Comparison of ENCODE assay signal across 29 cellular contexts in genomic region chr4:78069309-78069708, GRCh38. TPM values are rescaled to one million over a fixed set of nuclear protein-coding genes. Genes with fewer than 3 reads are reported as not detected.
"Had no signal": no experiment of that assay in that cellular context is flagged by ENCODE, and none has a peak within 500 bp of the region (broad histone marks: within the 10 kb centered on the region; RNA-seq: fewer than 3 reads in every experiment).

No MANE protein-coding gene starts in this region.

- H3K9me3 Mint-ChIP-seq: activated B cell treated with CpG ODN at 0.5 μM for 24 hours; activated CD8-positive, alpha-beta T cell treated with anti-CD3 and anti-CD28 coated beads for 36 hours; activated naive CD4-positive, alpha-beta T cell treated with anti-CD3 and anti-CD28 coated beads for 36 hours; activated naive CD4-positive, alpha-beta T cell treated with anti-CD3 and anti-CD28 coated beads, Interleukin-2, amount 50 U/mL, for 24 hours; activated naive CD8-positive, alpha-beta T cell treated with anti-CD3 and anti-CD28 coated beads for 36 hours; activated naive CD8-positive, alpha-beta T cell treated with anti-CD3 and anti-CD28 coated beads, Interleukin-2, amount 50 U/mL, for 24 hours; activated T-helper 1 cell treated with anti-CD3 and anti-CD28 coated beads, Interleukin-12 subunit alpha, Interleukin-12 subunit beta, Interleukin-2, Interleukin-4 antibody, amounts not matched to agents 30 ng/mL and 10 ng/mL and 1 ng/mL, durations not matched to agents 14 hours and 24 hours and 36 hours; activated T-helper 2 cell treated with anti-CD3 and anti-CD28 coated beads, Interferon-gamma antibody, Interleukin-2, Interleukin-4, amounts not matched to agents 10 μg/mL and 5 μg/mL and 100 μg/mL, durations not matched to agents 14 hours and 24 hours and 36 hours had no signal

- H3K4me3 ChIP-seq: adrenal gland, body of pancreas, colonic mucosa, heart left ventricle had no signal

- H3K4me1 ChIP-seq: adrenal gland, body of pancreas, colonic mucosa, heart left ventricle had no signal

- ATAC-seq: activated CD4-positive, CD25-positive, alpha-beta regulatory T cell treated with anti-CD3 and anti-CD28 coated beads, Interleukin-2, amount 50 U/mL, for 24 hours; activated CD8-positive, alpha-beta T cell treated with anti-CD3 and anti-CD28 coated beads for 36 hours; activated naive CD8-positive, alpha-beta T cell treated with anti-CD3 and anti-CD28 coated beads, Interleukin-2, amount 50 U/mL, for 24 hours; body of pancreas; esophagus mucosa; heart left ventricle had no signal

- H3K36me3 ChIP-seq: adrenal gland, colonic mucosa, heart left ventricle had no signal

- H3K27ac ChIP-seq: adrenal gland, body of pancreas, colonic mucosa, heart left ventricle, VCaP had no signal

- H3K36me3 Mint-ChIP-seq: activated naive CD4-positive, alpha-beta T cell treated with anti-CD3 and anti-CD28 coated beads, Interleukin-2, amount 50 U/mL, for 24 hours; activated naive CD8-positive, alpha-beta T cell treated with anti-CD3 and anti-CD28 coated beads for 36 hours had no signal

- H3K27ac Mint-ChIP-seq: activated B cell treated with CpG ODN at 0.5 μM for 24 hours; activated CD8-positive, alpha-beta T cell treated with anti-CD3 and anti-CD28 coated beads for 36 hours; activated naive CD4-positive, alpha-beta T cell treated with anti-CD3 and anti-CD28 coated beads for 36 hours; activated naive CD4-positive, alpha-beta T cell treated with anti-CD3 and anti-CD28 coated beads, Interleukin-2, amount 50 U/mL, for 24 hours; activated naive CD8-positive, alpha-beta T cell treated with anti-CD3 and anti-CD28 coated beads for 36 hours; activated naive CD8-positive, alpha-beta T cell treated with anti-CD3 and anti-CD28 coated beads, Interleukin-2, amount 50 U/mL, for 24 hours; activated T-helper 1 cell treated with anti-CD3 and anti-CD28 coated beads, Interleukin-12 subunit alpha, Interleukin-12 subunit beta, Interleukin-2, Interleukin-4 antibody, amounts not matched to agents 30 ng/mL and 10 ng/mL and 1 ng/mL, durations not matched to agents 14 hours and 24 hours and 36 hours; activated T-helper 2 cell treated with anti-CD3 and anti-CD28 coated beads, Interferon-gamma antibody, Interleukin-2, Interleukin-4, amounts not matched to agents 10 μg/mL and 5 μg/mL and 100 μg/mL, durations not matched to agents 14 hours and 24 hours and 36 hours had no signal

- H3K27me3 ChIP-seq: adrenal gland, body of pancreas, colonic mucosa, heart left ventricle had no signal

- H3K4me1 Mint-ChIP-seq: activated B cell treated with CpG ODN at 0.5 μM for 24 hours; activated naive CD4-positive, alpha-beta T cell treated with anti-CD3 and anti-CD28 coated beads, Interleukin-2, amount 50 U/mL, for 24 hours; activated naive CD8-positive, alpha-beta T cell treated with anti-CD3 and anti-CD28 coated beads for 36 hours; activated naive CD8-positive, alpha-beta T cell treated with anti-CD3 and anti-CD28 coated beads, Interleukin-2, amount 50 U/mL, for 24 hours had no signal

- DNase-seq: activated B cell treated with CpG ODN at 0.5 μM for 24 hours; activated CD4-positive, alpha-beta T cell treated with anti-CD3 and anti-CD28 coated beads for 48 hours; activated CD4-positive, alpha-beta T cell treated with anti-CD3 and anti-CD28 coated beads, Interleukin-2, amount 50 U/mL, for 1 hour; activated CD4-positive, alpha-beta T cell treated with anti-CD3 and anti-CD28 coated beads, Interleukin-2, amount 50 U/mL, for 48 hours; activated CD8-positive, alpha-beta memory T cell treated with anti-CD3 and anti-CD28 coated beads for 24 hours; activated CD8-positive, alpha-beta T cell treated with anti-CD3 and anti-CD28 coated beads for 36 hours; activated effector memory CD4-positive, alpha-beta T cell treated with anti-CD3 and anti-CD28 coated beads, Interleukin-2, amount 50 U/mL, for 16 hours; activated naive CD4-positive, alpha-beta T cell treated with anti-CD3 and anti-CD28 coated beads for 36 hours; activated naive CD8-positive, alpha-beta T cell treated with anti-CD3 and anti-CD28 coated beads for 36 hours; activated naive CD8-positive, alpha-beta T cell treated with anti-CD3 and anti-CD28 coated beads, Interleukin-2, amount 50 U/mL, for 24 hours; activated T-cell treated with anti-CD3 and anti-CD28 coated beads, Interleukin-2, amount 50 U/mL, for 48 hours; adrenal gland; amygdala; aorta; body of pancreas; central memory CD4-positive, alpha-beta T cell; cerebellar nuclear complex; colonic mucosa; effector CD8-positive, alpha-beta T cell; foreskin fibroblast; heart left ventricle; T-helper 2 cell had no signal

- H3K9me3 ChIP-seq: adrenal gland, body of pancreas, colonic mucosa, heart left ventricle had no signal

- H3K4me3 Mint-ChIP-seq: activated B cell treated with CpG ODN at 0.5 μM for 24 hours; activated CD8-positive, alpha-beta T cell treated with anti-CD3 and anti-CD28 coated beads for 36 hours; activated naive CD4-positive, alpha-beta T cell treated with anti-CD3 and anti-CD28 coated beads for 36 hours; activated naive CD4-positive, alpha-beta T cell treated with anti-CD3 and anti-CD28 coated beads, Interleukin-2, amount 50 U/mL, for 24 hours; activated naive CD8-positive, alpha-beta T cell treated with anti-CD3 and anti-CD28 coated beads for 36 hours; activated naive CD8-positive, alpha-beta T cell treated with anti-CD3 and anti-CD28 coated beads, Interleukin-2, amount 50 U/mL, for 24 hours; activated T-helper 1 cell treated with anti-CD3 and anti-CD28 coated beads, Interleukin-12 subunit alpha, Interleukin-12 subunit beta, Interleukin-2, Interleukin-4 antibody, amounts not matched to agents 30 ng/mL and 10 ng/mL and 1 ng/mL, durations not matched to agents 14 hours and 24 hours and 36 hours had no signal

RNA-seq across cellular contexts. Expression of gene FRAS1, which starts 12.2 kb away (rescaled TPM):
- total RNA-seq: activated B cell treated with CpG ODN at 0.5 μM for 24 hours; activated naive CD4-positive, alpha-beta T cell treated with anti-CD3 and anti-CD28 coated beads for 36 hours; activated T-helper 1 cell treated with anti-CD3 and anti-CD28 coated beads, Interleukin-12 subunit alpha, Interleukin-12 subunit beta, Interleukin-2, Interleukin-4 antibody, amounts not matched to agents 30 ng/mL and 10 ng/mL and 1 ng/mL, durations not matched to agents 14 hours and 24 hours and 36 hours; activated T-helper 2 cell treated with anti-CD3 and anti-CD28 coated beads, Interferon-gamma antibody, Interleukin-2, Interleukin-4, amounts not matched to agents 10 μg/mL and 5 μg/mL and 100 μg/mL, durations not matched to agents 14 hours and 24 hours and 36 hours; T-helper 1 cell treated with Interleukin-12 subunit alpha and Interleukin-12 subunit beta and Interleukin-4 antibody, amounts not matched to agents 30 ng/mL and 1 ng/mL, for 36 hours had no signal
